1 cellular context compared by ENCODE assay signal in the genomic region with DNA sequence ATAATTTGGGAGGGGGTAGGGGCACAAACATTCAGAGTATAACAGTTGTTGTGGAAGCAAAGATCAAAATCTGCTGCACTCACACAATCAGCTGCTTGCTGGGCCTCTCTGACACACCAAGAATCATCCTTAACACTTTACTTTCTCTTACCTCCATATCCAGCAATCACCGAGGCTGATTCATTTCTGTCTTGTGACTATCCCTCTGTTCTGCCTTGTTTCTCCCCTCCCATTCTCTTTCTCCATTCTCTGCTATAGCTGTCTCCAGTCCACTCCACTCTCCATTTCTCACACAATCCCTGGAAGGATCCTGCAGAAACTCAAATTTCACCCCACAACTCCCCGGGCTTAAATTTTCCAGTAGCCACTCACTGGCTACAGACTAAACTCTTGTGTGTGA.
TF ChIP-seq lines count a peak whose summit lies in the region.

No MANE protein-coding gene starts in this region.

TF ChIP-seq in IMR-90, 13 proteins besides CTCF, POLR2A, EP300 and RAD21 (continued from another document):
- TF ChIP-seq, protein P1, sequence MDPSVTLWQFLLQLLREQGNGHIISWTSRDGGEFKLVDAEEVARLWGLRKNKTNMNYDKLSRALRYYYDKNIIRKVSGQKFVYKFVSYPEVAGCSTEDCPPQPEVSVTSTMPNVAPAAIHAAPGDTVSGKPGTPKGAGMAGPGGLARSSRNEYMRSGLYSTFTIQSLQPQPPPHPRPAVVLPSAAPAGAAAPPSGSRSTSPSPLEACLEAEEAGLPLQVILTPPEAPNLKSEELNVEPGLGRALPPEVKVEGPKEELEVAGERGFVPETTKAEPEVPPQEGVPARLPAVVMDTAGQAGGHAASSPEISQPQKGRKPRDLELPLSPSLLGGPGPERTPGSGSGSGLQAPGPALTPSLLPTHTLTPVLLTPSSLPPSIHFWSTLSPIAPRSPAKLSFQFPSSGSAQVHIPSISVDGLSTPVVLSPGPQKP (IDR thresholded peaks at IDR 0.05; ENCODE audit: borderline replicate concordance, low read depth, low read length) = no peak
- TF ChIP-seq FOS (IDR thresholded peaks at IDR 0.05; ENCODE audit: low read depth, low read length) (no peak), SMC3 (IDR thresholded peaks at IDR 0.05; ENCODE audit: low read depth, low read length) (no peak), MAZ (IDR thresholded peaks at IDR 0.05; ENCODE audit: borderline replicate concordance, low read depth, low read length) (no peak), RFX5 (IDR thresholded peaks at IDR 0.05; ENCODE audit: low read depth, low read length) (no peak), RCOR1 (IDR thresholded peaks at IDR 0.05; ENCODE audit: insufficient replicate concordance, low read length) (no peak), CEBPB (IDR thresholded peaks at IDR 0.05; ENCODE audit: low read depth, low read length) (no peak)
